Comparison of ENCODE assay signal across 17 cellular contexts in genomic region chr10:101690461-101690860, GRCh38. TPM values are rescaled to one million over a fixed set of nuclear protein-coding genes. Genes with fewer than 3 reads are reported as not detected.
DNase-seq lines count a peak whose midpoint lies in the region; ATAC-seq and TF ChIP-seq lines count a peak whose summit lies in the region.
"Had no signal": no experiment of that assay in that cellular context is flagged by ENCODE, and none has a peak within 500 bp of the region (broad histone marks: within the 10 kb centered on the region; RNA-seq: fewer than 3 reads in every experiment).

No MANE protein-coding gene starts in this region.

- H3K27ac Mint-ChIP-seq in CD4-positive, CD25-positive, alpha-beta regulatory T cell: peak overlapping the region in 2 of 3 donors; percentile 39 to 69
- H3K27ac Mint-ChIP-seq: activated naive CD8-positive, alpha-beta T cell treated with anti-CD3 and anti-CD28 coated beads, Interleukin-2, amount 10 ng/mL, durations not matched to agents 7 days and 5 days had no signal

- no peak overlapping the region for H4K8ac ChIP-seq in mesenchymal stem cell (ENCODE audit: low read length)

- H3K18ac ChIP-seq in mesenchymal stem cell (ENCODE audit: low read depth in 1 of 2, low read length in 2 of 2): peak overlapping the region in 1 of 2 experiments; percentile 28

- no peaks in the 10 kb centered on the region for H3K27me3 Mint-ChIP-seq in CD4-positive, CD25-positive, alpha-beta regulatory T cell
- H3K27me3 Mint-ChIP-seq: activated naive CD8-positive, alpha-beta T cell treated with anti-CD3 and anti-CD28 coated beads, Interleukin-2, amount 10 ng/mL, durations not matched to agents 7 days and 5 days had no signal

- peak overlapping the region in 1 of 4 donors; percentile 72 for H3K4me3 Mint-ChIP-seq in CD4-positive, CD25-positive, alpha-beta regulatory T cell
- H3K4me3 Mint-ChIP-seq: activated naive CD8-positive, alpha-beta T cell treated with anti-CD3 and anti-CD28 coated beads, Interleukin-2, amount 10 ng/mL, durations not matched to agents 7 days and 5 days had no signal

- peaks cover 47 to 83% (median 70%) of the 10 kb centered on the region in 4 donors for H3K4me1 Mint-ChIP-seq in CD4-positive, CD25-positive, alpha-beta regulatory T cell

- no peak for DNase-seq in CD4-positive, CD25-positive, alpha-beta regulatory T cell
- DNase-seq in breast epithelium (ENCODE audit: low spot score in 2 of 2) (no peak), mesenchymal stem cell (peak; percentile 71), NCI-H2107 treated with DMSO at 0.1 percent for 48 hours (lab: John Stamatoyannopoulos, UW; ENCODE audit: unreplicated experiment) (no peak), NCI-H526 treated with DMSO at 0.1 percent for 48 hours (lab: John Stamatoyannopoulos, UW) (no peak)
- DNase-seq: activated CD4-positive, alpha-beta T cell treated with anti-CD3 and anti-CD28 coated beads for 4 hours; activated naive CD8-positive, alpha-beta T cell treated with anti-CD3 and anti-CD28 coated beads, Interleukin-2, amount 10 ng/mL, durations not matched to agents 7 days and 5 days; activated T-cell treated with anti-CD3 and anti-CD28 coated beads, Interleukin-2, amount 50 U/mL, for 1 hour; cerebellar nuclear complex; NCI-H146; pancreas; SHP77; stimulated activated CD4-positive, alpha-beta T cell treated with anti-CD3 and anti-CD28 coated beads, Interleukin-12 subunit alpha, Interleukin-12 subunit beta, amount 100 ng/mL, for 4 hours had no signal

- H3K14ac ChIP-seq in mesenchymal stem cell (ENCODE audit: low read length in 2 of 2): no peak overlapping the region

- H3K4ac ChIP-seq in mesenchymal stem cell (ENCODE audit: low read depth in 1 of 2, low read length in 2 of 2): no peak overlapping the region

- H2AK5ac ChIP-seq in mesenchymal stem cell (ENCODE audit: low read length, severe bottlenecking): no peak overlapping the region

- no peak overlapping the region for H3K23ac ChIP-seq in mesenchymal stem cell (ENCODE audit: low read length in 2 of 2)

- CTCF ChIA-PET in HEK293 (lab: Yijun Ruan, JAX): interaction anchor here (0.6 to 3.3 kb wide), 5 partner anchors 54 to 928 kb away, joined by 3 to 17 read pairs (median 3); no protein-coding TSS in a partner anchor

- WGBS in mesenchymal stem cell: 70% methylated on average over 7 of the region's 7 CpGs

- POLR2A ChIA-PET in HEK293 (lab: Yijun Ruan, JAX): no interaction called here

- H2BK15ac ChIP-seq in mesenchymal stem cell (ENCODE audit: low read depth, poor library complexity, severe bottlenecking): no peak overlapping the region

- no peak overlapping the region for H3K9ac ChIP-seq in mesenchymal stem cell (ENCODE audit: low read length)

- peaks cover 29% of the 10 kb centered on the region for H3K79me1 ChIP-seq in mesenchymal stem cell (replicated peaks; ENCODE audit: low read length, poor library complexity, severe bottlenecking)

- TF ChIP-seq CTCF in HEK293 (tag by site-specific recombination; IDR thresholded peaks at IDR 0.05) (no peak), breast epithelium (IDR thresholded peaks at IDR 0.05) (no peak)

- H3K36me3 Mint-ChIP-seq in CD4-positive, CD25-positive, alpha-beta regulatory T cell: peaks cover 16% of the 10 kb centered on the region

- H3K36me3 ChIP-seq in CD4-positive, CD25-positive, alpha-beta regulatory T cell (ENCODE audit: control insufficient read depth, insufficient read depth, low read length): peaks cover 14% of the 10 kb centered on the region
- H3K36me3 ChIP-seq in HEK293 (ENCODE audit: control insufficient read depth in 2 of 2, insufficient read depth in 1 of 2, low read length in 2 of 2) (no peaks in the 10 kb centered on the region), breast epithelium (no peaks in the 10 kb centered on the region), mesenchymal stem cell (ENCODE audit: control insufficient read depth in 1 of 2, insufficient read depth in 2 of 2, low read depth in 1 of 2, low read length in 2 of 2) (peaks cover 0 to 5% of the 10 kb centered on the region in 2 experiments)
- H3K36me3 ChIP-seq: gastroesophageal sphincter, pancreas had no signal

- H2BK5ac ChIP-seq in mesenchymal stem cell (ENCODE audit: low read depth, low read length, poor library complexity, severe bottlenecking): no peak overlapping the region

- no peak for TF ChIP-seq POLR2A in breast epithelium (IDR thresholded peaks at IDR 0.05)

- no peak overlapping the region for H3K4me3 ChIP-seq in CD4-positive, CD25-positive, alpha-beta regulatory T cell (ENCODE audit: low read depth, low read length)
- H3K4me3 ChIP-seq in HEK293 (ENCODE audit: low read depth, low read length) (no peak overlapping the region), breast epithelium (peak overlapping the region in 1 of 3 donors; percentile 9), mesenchymal stem cell (ENCODE audit: insufficient read depth in 1 of 2, low read depth in 1 of 2, low read length in 2 of 2) (no peak overlapping the region)
- H3K4me3 ChIP-seq: gastroesophageal sphincter, pancreas had no signal

- no peak overlapping the region for H2BK120ac ChIP-seq in mesenchymal stem cell (ENCODE audit: low read depth, low read length)

- H3K27ac ChIP-seq in CD4-positive, CD25-positive, alpha-beta regulatory T cell (ENCODE audit: insufficient read depth, low read length, poor library complexity, severe bottlenecking): no peak overlapping the region
- H3K27ac ChIP-seq in HEK293 (ENCODE audit: extremely low read depth, low read depth, low read length) (no peak overlapping the region; the same call in 1 of the 2 replicates), breast epithelium (peak overlapping the region; percentile 45 to 46), mesenchymal stem cell (ENCODE audit: low read length, poor library complexity, severe bottlenecking) (no peak overlapping the region)
- H3K27ac ChIP-seq: pancreas had no signal

- H4K91ac ChIP-seq in mesenchymal stem cell (ENCODE audit: low read length): no peak overlapping the region

- no peaks in the 10 kb centered on the region for H3K9me3 Mint-ChIP-seq in CD4-positive, CD25-positive, alpha-beta regulatory T cell
- H3K9me3 Mint-ChIP-seq: activated naive CD8-positive, alpha-beta T cell treated with anti-CD3 and anti-CD28 coated beads, Interleukin-2, amount 10 ng/mL, durations not matched to agents 7 days and 5 days had no signal

- H2AFZ ChIP-seq in mesenchymal stem cell (ENCODE audit: low read depth, low read length): no peak overlapping the region

- H3K27me3 ChIP-seq in CD4-positive, CD25-positive, alpha-beta regulatory T cell (ENCODE audit: control insufficient read depth, insufficient read depth, low read length): no peaks in the 10 kb centered on the region
- H3K27me3 ChIP-seq in breast epithelium: no peaks in the 10 kb centered on the region
- H3K27me3 ChIP-seq in mesenchymal stem cell (ENCODE audit: control insufficient read depth in 1 of 2, insufficient read depth in 1 of 2, low read length in 2 of 2): no peaks in the 10 kb centered on the region
- H3K27me3 ChIP-seq: gastroesophageal sphincter, pancreas had no signal

- no peak for ATAC-seq in CD4-positive, CD25-positive, alpha-beta regulatory T cell (ENCODE audit: low read depth in 2 of 2)
- ATAC-seq in HG02970 (IDR thresholded peaks at IDR 0.05; ENCODE audit: low FRiP score, unreplicated experiment) (no peak), HG03460 (IDR thresholded peaks at IDR 0.05; ENCODE audit: unreplicated experiment) (no peak)
- ATAC-seq: gastroesophageal sphincter, pancreas had no signal

- H3K4me1 ChIP-seq in CD4-positive, CD25-positive, alpha-beta regulatory T cell (ENCODE audit: control insufficient read depth, insufficient read depth, low read length, poor library complexity, severe bottlenecking): peaks cover 32% of the 10 kb centered on the region
- peaks cover 44% of the 10 kb centered on the region for H3K4me1 ChIP-seq in HEK293 (ENCODE audit: control insufficient read depth, insufficient read depth, low read length)
- peaks cover 0 to 19% of the 10 kb centered on the region in 2 donors for H3K4me1 ChIP-seq in breast epithelium
- peaks cover 7% of the 10 kb centered on the region for H3K4me1 ChIP-seq in mesenchymal stem cell (ENCODE audit: control insufficient read depth, insufficient read depth, low read depth, low read length)

- intact Hi-C loops in breast epithelium (cut with DNase I; ENCODE audit: low total_unique reads): no loop called here

- H3K4me2 ChIP-seq in mesenchymal stem cell (ENCODE audit: low read length, poor library complexity, severe bottlenecking): no peak overlapping the region

- no peak overlapping the region for H2BK12ac ChIP-seq in mesenchymal stem cell (ENCODE audit: low read length in 2 of 2)

- no peaks in the 10 kb centered on the region for H3K9me3 ChIP-seq in CD4-positive, CD25-positive, alpha-beta regulatory T cell (ENCODE audit: control insufficient read depth in 2 of 2, low read length in 2 of 2)
- no peaks in the 10 kb centered on the region for H3K9me3 ChIP-seq in HEK293 (ENCODE audit: control insufficient read depth, insufficient read depth, low read depth, low read length)
- H3K9me3 ChIP-seq in breast epithelium: no peaks in the 10 kb centered on the region
- H3K9me3 ChIP-seq in mesenchymal stem cell (ENCODE audit: control insufficient read depth, low read length): no peaks in the 10 kb centered on the region
- H3K9me3 ChIP-seq: gastroesophageal sphincter, pancreas had no signal

TF ChIP-seq in HEK293, 187 proteins besides CTCF, POLR2A, EP300 and RAD21:
- TF ChIP-seq SCRT2 (tag by site-specific recombination; IDR thresholded peaks at IDR 0.05) (no peak), ZNF600 (tag by site-specific recombination; IDR thresholded peaks at IDR 0.05) (0 out of 2 replicates have a peak, but pooled peaks have one; percentile 9), OSR2 (tag by site-specific recombination; IDR thresholded peaks at IDR 0.05) (0 out of 2 replicates have a peak, but pooled peaks have one; percentile 29)
TF ChIP-seq in HEK293: peak in this region for 2.

RNA-seq across cellular contexts. Expression of gene FBXW4, which starts 4.5 kb away (rescaled TPM):
- total RNA-seq in CD4-positive, CD25-positive, alpha-beta regulatory T cell: 70.9 TPM
- polyA plus RNA-seq in CD4-positive, CD25-positive, alpha-beta regulatory T cell: 1 to 10 TPM; 3.5 to 9.0 (median 5.8) TPM
- total RNA-seq in breast epithelium: 10 to 100 TPM; 68.0 to 95.7 (median 74.7) TPM
- 18.0 TPM for polyA plus RNA-seq in mesenchymal stem cell (2013, experiment 1 of 2)
- 16.8 TPM for polyA plus RNA-seq in mesenchymal stem cell (2013, experiment 2 of 2)

Comparison
In these comparisons a context has a peak if more than half of its experiments do, and no peak if none do; other contexts are left out.
1. H3K27ac ChIP-seq: peak in breast epithelium (2 of 2); none in CD4-positive, CD25-positive, alpha-beta regulatory T cell (single experiment), HEK293 (single experiment) and mesenchymal stem cell (single experiment).